ENCODE assay signal across 19 cellular contexts in genomic region chr15:92932946-92933649, GRCh38. TPM values are rescaled to one million over a fixed set of nuclear protein-coding genes. Genes with fewer than 3 reads are reported as not detected.
DNase-seq lines count a peak whose midpoint lies in the region; ATAC-seq and TF ChIP-seq lines count a peak whose summit lies in the region.
"Had no signal": no experiment of that assay in that cellular context is flagged by ENCODE, and none has a peak within 500 bp of the region (broad histone marks: within the 10 kb centered on the region; RNA-seq: fewer than 3 reads in every experiment).

No MANE protein-coding gene starts in this region.

- TF ChIP-seq POLR2A in esophagus muscularis mucosa (IDR thresholded peaks at IDR 0.05; ENCODE audit: low read depth) = no peak

- H3K9ac ChIP-seq in colonic mucosa (ENCODE audit: low read depth in 2 of 2, low read length in 2 of 2) = no peak overlapping the region
- H3K9ac ChIP-seq: SK-N-SH had no signal

- POLR2A ChIA-PET in CD4-positive, alpha-beta T cell (lab: Charles Lee) = interaction anchor here (1.0 to 1.2 kb wide), 3 partner anchors 12 to 124 kb away, joined by 3 to 4 read pairs (median 3); partner anchors contain the start of gene CHD2
- POLR2A ChIA-PET in RWPE1 (lab: Yijun Ruan, JAX; ENCODE audit: low non-redundant PET) = no interaction called here

- 92% methylated on average over 8 of the region's 8 CpGs for WGBS in esophagus muscularis mucosa

- CTCF ChIA-PET in CD4-positive, alpha-beta T cell (lab: Charles Lee) = interaction anchor here (0.7 to 1.7 kb wide), 3 partner anchors 47 to 136 kb away, joined by 4 to 5 read pairs (median 5); no protein-coding TSS in a partner anchor
- CTCF ChIA-PET in RWPE1 (lab: Yijun Ruan, JAX) = interaction anchor here (0.6 kb wide), 1 partner anchor 9 kb away, joined by 4 read pairs; no protein-coding TSS in a partner anchor

- ATAC-seq in CD4-positive, alpha-beta T cell (ENCODE audit: poor library complexity) = no peak
- ATAC-seq in GM21619 (IDR thresholded peaks at IDR 0.05; ENCODE audit: unreplicated experiment) (no peak), GM21786 (IDR thresholded peaks at IDR 0.05; ENCODE audit: unreplicated experiment) (no peak), GM21737 (IDR thresholded peaks at IDR 0.05; ENCODE audit: unreplicated experiment) (no peak)
- ATAC-seq: gastroesophageal sphincter had no signal

- H3K27me3 ChIP-seq in CD4-positive, alpha-beta T cell (ENCODE audit: control insufficient read depth, insufficient read depth, low read length) = no peaks in the 10 kb centered on the region
- H3K27me3 ChIP-seq in colonic mucosa (no peaks in the 10 kb centered on the region), esophagus muscularis mucosa (no peaks in the 10 kb centered on the region)
- H3K27me3 ChIP-seq: adrenal gland, dorsolateral prefrontal cortex, gastroesophageal sphincter had no signal

- intact Hi-C loops in CD4-positive, alpha-beta T cell (cut with DNase I, micrococcal nuclease) = no loop called here
- intact Hi-C loops in colonic mucosa (cut with DNase I) (no loop called here), esophagus muscularis mucosa (cut with DNase I) (no loop called here)

- TF ChIP-seq EP300 in esophagus muscularis mucosa (IDR thresholded peaks at IDR 0.05) = no peak

- H3K4me3 ChIP-seq in colonic mucosa (no peak overlapping the region), esophagus muscularis mucosa (no peak overlapping the region)
- H3K4me3 ChIP-seq: adrenal gland, dorsolateral prefrontal cortex, gastroesophageal sphincter had no signal

- no peak overlapping the region for H3K27ac ChIP-seq in CD4-positive, alpha-beta T cell (ENCODE audit: low read depth, low read length)
- H3K27ac ChIP-seq in RWPE1 = peak overlapping the region; percentile 30; the same call in 1 of the 2 replicates
- H3K27ac ChIP-seq in colonic mucosa = peak overlapping the region; percentile 38
- H3K27ac ChIP-seq in esophagus muscularis mucosa (replicated peaks in 1 of 4) = no peak overlapping the region
- H3K27ac ChIP-seq: adrenal gland, gastroesophageal sphincter had no signal

- H3K4me1 Mint-ChIP-seq in CD4-positive, alpha-beta T cell (ENCODE audit: low read depth) = peaks cover 71% of the 10 kb centered on the region
- peaks cover 34% of the 10 kb centered on the region for H3K4me1 Mint-ChIP-seq in nephron progenitor cell

- peaks cover 100% of the 10 kb centered on the region for H3K36me3 Mint-ChIP-seq in CD4-positive, alpha-beta T cell (ENCODE audit: low read depth)
- H3K36me3 Mint-ChIP-seq in nephron progenitor cell (ENCODE audit: low read depth) = peaks cover 89% of the 10 kb centered on the region

- no peaks in the 10 kb centered on the region for H3K9me3 Mint-ChIP-seq in CD4-positive, alpha-beta T cell
- no peaks in the 10 kb centered on the region for H3K9me3 Mint-ChIP-seq in nephron progenitor cell
- H3K9me3 Mint-ChIP-seq: activated B cell treated with CpG ODN at 0.5 μM for 24 hours had no signal

- H3K4me1 ChIP-seq in colonic mucosa (peaks cover 9% of the 10 kb centered on the region), esophagus muscularis mucosa (peaks cover 10 to 36% (median 35%) of the 10 kb centered on the region in 4 donors)

- H3K27me3 Mint-ChIP-seq in CD4-positive, alpha-beta T cell = no peaks in the 10 kb centered on the region
- H3K27me3 Mint-ChIP-seq in nephron progenitor cell (ENCODE audit: low read depth, poor library complexity) = no peaks in the 10 kb centered on the region
- H3K27me3 Mint-ChIP-seq: activated B cell treated with CpG ODN at 0.5 μM for 24 hours had no signal

- peak overlapping the region; percentile 38 for H3K27ac Mint-ChIP-seq in CD4-positive, alpha-beta T cell
- H3K27ac Mint-ChIP-seq in nephron progenitor cell = peak overlapping the region; percentile 59
- H3K27ac Mint-ChIP-seq: activated B cell treated with CpG ODN at 0.5 μM for 24 hours had no signal

- H3K36me3 ChIP-seq in colonic mucosa (peaks cover 8% of the 10 kb centered on the region), esophagus muscularis mucosa (peaks cover 39 to 94% (median 82%) of the 10 kb centered on the region in 4 donors)

- no peaks in the 10 kb centered on the region for H3K9me3 ChIP-seq in CD4-positive, alpha-beta T cell (ENCODE audit: control insufficient read depth, low read length)
- H3K9me3 ChIP-seq in colonic mucosa = no peaks in the 10 kb centered on the region
- H3K9me3 ChIP-seq in esophagus muscularis mucosa = no peaks in the 10 kb centered on the region
- H3K9me3 ChIP-seq: adrenal gland, gastroesophageal sphincter, SK-N-SH had no signal

- no peak overlapping the region for H3K4me3 Mint-ChIP-seq in CD4-positive, alpha-beta T cell
- H3K4me3 Mint-ChIP-seq in nephron progenitor cell = no peak overlapping the region
- H3K4me3 Mint-ChIP-seq: activated B cell treated with CpG ODN at 0.5 μM for 24 hours had no signal

- no peak for TF ChIP-seq CTCF in CD4-positive, alpha-beta T cell (IDR thresholded peaks at IDR 0.05)
- TF ChIP-seq CTCF in RWPE1 (conservative IDR thresholded peaks at IDR 0.05; ENCODE audit: low read depth) (no peak), colonic mucosa (IDR thresholded peaks at IDR 0.05) (no peak), nephron progenitor cell (IDR thresholded peaks at IDR 0.05) (no peak), esophagus muscularis mucosa (IDR thresholded peaks at IDR 0.05) (no peak)

- DNase-seq in CD4-positive, alpha-beta T cell = no peak
- no peak for DNase-seq in RWPE1 (ENCODE audit: low spot score)
- no peak for DNase-seq in colonic mucosa
- no peak for DNase-seq in nephron progenitor cell
- no peak for DNase-seq in esophagus muscularis mucosa (ENCODE audit: extremely low spot score)
- DNase-seq: activated B cell treated with CpG ODN at 0.5 μM for 24 hours; dorsolateral prefrontal cortex; mesenchymal stem cell; NCI-H1092 treated with DMSO at 0.1 percent for 48 hours; NCI-H2107; NCI-H526; SK-N-SH; stimulated activated CD4-positive, alpha-beta T cell treated with anti-CD3 and anti-CD28 coated beads, Interleukin-4, amount 100 ng/mL, for 1 hour; T-helper 9 cell had no signal

RNA-seq across cellular contexts. Expression of gene CHD2, which starts 33.0 kb away (rescaled TPM):
- 100 to 1,000 TPM; 615 to 660 TPM for total RNA-seq in CD4-positive, alpha-beta T cell
- total RNA-seq in colonic mucosa = 100 to 1,000 TPM in 1 of 2 donors, 10 to 100 TPM in 1; 87.5 to 121 TPM
- total RNA-seq in esophagus muscularis mucosa = 10 to 100 TPM; 54.3 to 86.0 (median 62.8) TPM

Comparison
In these comparisons a context has a peak if more than half of its experiments do, and no peak if none do; other contexts are left out.
1. H3K27ac ChIP-seq: peak in RWPE1 (single experiment) and colonic mucosa (single experiment); none in CD4-positive, alpha-beta T cell (single experiment) and esophagus muscularis mucosa (0 of 4).
2. RNA of gene CHD2, which starts 33.0 kb away (total RNA-seq): 615 to 660 TPM in CD4-positive, alpha-beta T cell; 87.5 to 121 TPM in colonic mucosa and 54.3 to 86.0 TPM in esophagus muscularis mucosa; every median in the first group is over 4 times any median in the second.